21 cellular contexts compared by ENCODE assay signal in genomic region chr4:155339999-155340398, GRCh38. TPM values are rescaled to one million over a fixed set of nuclear protein-coding genes. Genes with fewer than 3 reads are reported as not detected.
DNase-seq lines count a peak whose midpoint lies in the region; ATAC-seq, FAIRE-seq and TF ChIP-seq lines count a peak whose summit lies in the region.
"Had no signal": no experiment of that assay in that cellular context is flagged by ENCODE, and none has a peak within 500 bp of the region (broad histone marks: within the 10 kb centered on the region; RNA-seq: fewer than 3 reads in every experiment).

No MANE protein-coding gene starts in this region.

- peaks cover 7% of the 10 kb centered on the region for H3K36me3 Mint-ChIP-seq in osteocyte (ENCODE audit: unreplicated experiment)

- no peaks in the 10 kb centered on the region; the same call in 1 of the 2 replicates for H4K20me1 ChIP-seq in Karpas-422 (ENCODE audit: insufficient read depth, low read depth, low read length)
- H4K20me1 ChIP-seq: BLaER1 treated with 17β-estradiol and CSF1 and Interleukin-3, amounts not matched to agents 10 nM and 100 nM had no signal

- H3K23ac ChIP-seq in mesendoderm (ENCODE audit: low read length): no peak overlapping the region

- H3K4ac ChIP-seq in mesendoderm (ENCODE audit: low read depth, low read length): no peak overlapping the region

- no peak for TF ChIP-seq CTCF in Panc1 (IDR thresholded peaks at IDR 0.05)
- TF ChIP-seq CTCF in osteocyte (IDR thresholded peaks at IDR 0.05): no peak

- H3K79me2 ChIP-seq in Karpas-422 (ENCODE audit: low read length): no peaks in the 10 kb centered on the region
- H3K79me2 ChIP-seq in mesendoderm (ENCODE audit: control insufficient read depth, insufficient read depth, low read length): no peaks in the 10 kb centered on the region

- H3K36me3 ChIP-seq in Karpas-422 (ENCODE audit: insufficient read depth, low read length) (peaks cover 21% of the 10 kb centered on the region), Panc1 (ENCODE audit: control insufficient read depth, insufficient read depth, low read length) (no peaks in the 10 kb centered on the region), mesendoderm (ENCODE audit: control insufficient read depth, insufficient read depth, low read length) (no peaks in the 10 kb centered on the region)
- H3K36me3 ChIP-seq: BLaER1 treated with 17β-estradiol and CSF1 and Interleukin-3, amounts not matched to agents 10 nM and 100 nM had no signal

- CTCF ChIA-PET in Panc1 (lab: Charles Lee): no interaction called here

- no peak overlapping the region for H2BK120ac ChIP-seq in mesendoderm (ENCODE audit: low read depth, low read length)

- H3K4me2 ChIP-seq in Karpas-422 (ENCODE audit: low read depth, low read length, poor library complexity, severe bottlenecking) (no peak overlapping the region), mesendoderm (ENCODE audit: low read length) (no peak overlapping the region)
- H3K4me2 ChIP-seq: BLaER1 treated with 17β-estradiol and CSF1 and Interleukin-3, amounts not matched to agents 10 nM and 100 nM had no signal

- no peaks in the 10 kb centered on the region for H3K79me1 ChIP-seq in mesendoderm (ENCODE audit: low read length)

- 0 out of 2 replicates have a peak, but pooled peaks have one; percentile 38 for ATAC-seq in Panc1
- ATAC-seq: CD8-positive, alpha-beta T cell had no signal

- H2AFZ ChIP-seq in Karpas-422 (ENCODE audit: low read length): no peak overlapping the region

- no peak overlapping the region for H3K9ac ChIP-seq in Karpas-422 (ENCODE audit: low read length)
- H3K9ac ChIP-seq in mesendoderm (ENCODE audit: low read length): no peak overlapping the region
- H3K9ac ChIP-seq: BLaER1 treated with 17β-estradiol and CSF1 and Interleukin-3, amounts not matched to agents 10 nM and 100 nM had no signal

- intact Hi-C loops in Panc1 (cut with micrococcal nuclease; ENCODE audit: unreplicated experiment): no loop called here

- peaks cover 6% of the 10 kb centered on the region for H3K9me3 Mint-ChIP-seq in osteocyte (ENCODE audit: unreplicated experiment)
- H3K9me3 Mint-ChIP-seq: CD4-positive, alpha-beta T cell; CD8-positive, alpha-beta T cell had no signal

- no peaks in the 10 kb centered on the region for H3K9me3 ChIP-seq in Karpas-422 (ENCODE audit: low read length)
- no peaks in the 10 kb centered on the region for H3K9me3 ChIP-seq in Panc1 (ENCODE audit: control insufficient read depth, insufficient read depth, low read depth, low read length)

- no peak for FAIRE-seq in urothelium cell line (lab: Jason Lieb, UNC)
- FAIRE-seq: A204.1, D721Med, G401.6, GM12891, GM19239 had no signal

- peak overlapping the region; percentile 13 for H4K8ac ChIP-seq in mesendoderm (ENCODE audit: low read depth, low read length)

- no TSS peak for BruUV-seq in Panc1 (replicated peaks; lab: Mats Ljungman, UMichigan)

- H3K27ac ChIP-seq in Karpas-422 (ENCODE audit: low read length) (no peak overlapping the region), Panc1 (ENCODE audit: low read length) (no peak overlapping the region), mesendoderm (ENCODE audit: low read depth, low read length) (no peak overlapping the region)
- H3K27ac ChIP-seq: BLaER1 treated with 17β-estradiol and CSF1 and Interleukin-3, amounts not matched to agents 10 nM and 100 nM; C4-2B had no signal

- H3K4me1 Mint-ChIP-seq in osteocyte (ENCODE audit: unreplicated experiment): no peaks in the 10 kb centered on the region
- H3K4me1 Mint-ChIP-seq: B cell had no signal

- H3K4me3 Mint-ChIP-seq in osteocyte (ENCODE audit: unreplicated experiment): no peak overlapping the region
- H3K4me3 Mint-ChIP-seq: B cell; CD4-positive, alpha-beta T cell; CD8-positive, alpha-beta T cell had no signal

- H3K27me3 ChIP-seq in Karpas-422 (ENCODE audit: low read length): no peaks in the 10 kb centered on the region
- no peaks in the 10 kb centered on the region for H3K27me3 ChIP-seq in Panc1 (ENCODE audit: control insufficient read depth, insufficient read depth, low read length)
- no peaks in the 10 kb centered on the region for H3K27me3 ChIP-seq in mesendoderm (ENCODE audit: insufficient read depth, low read length, poor library complexity)
- H3K27me3 ChIP-seq: BLaER1 treated with 17β-estradiol and CSF1 and Interleukin-3, amounts not matched to agents 10 nM and 100 nM had no signal

- no peak overlapping the region for H3K27ac Mint-ChIP-seq in osteocyte (ENCODE audit: unreplicated experiment)
- H3K27ac Mint-ChIP-seq: B cell; CD4-positive, alpha-beta T cell; CD8-positive, alpha-beta T cell had no signal

- no peak overlapping the region for H2BK15ac ChIP-seq in mesendoderm (replicated peaks; ENCODE audit: low read depth)

- peaks cover 13% of the 10 kb centered on the region for H3K27me3 Mint-ChIP-seq in osteocyte (ENCODE audit: unreplicated experiment)
- H3K27me3 Mint-ChIP-seq: B cell had no signal

- H3K4me3 ChIP-seq in Karpas-422 (ENCODE audit: low read length): no peak overlapping the region
- no peak overlapping the region for H3K4me3 ChIP-seq in Panc1 (ENCODE audit: low read depth in 2 of 2, low read length in 2 of 2)
- H3K4me3 ChIP-seq in mesendoderm (ENCODE audit: low read length): no peak overlapping the region
- H3K4me3 ChIP-seq: BLaER1 treated with 17β-estradiol and CSF1 and Interleukin-3, amounts not matched to agents 10 nM and 100 nM had no signal

- no peak overlapping the region for H4K5ac ChIP-seq in mesendoderm (ENCODE audit: low read length)

- H3K4me1 ChIP-seq in Karpas-422 (ENCODE audit: low read length): no peaks in the 10 kb centered on the region
- no peaks in the 10 kb centered on the region for H3K4me1 ChIP-seq in Panc1 (ENCODE audit: control insufficient read depth, insufficient read depth, low read length)
- no peaks in the 10 kb centered on the region for H3K4me1 ChIP-seq in mesendoderm (ENCODE audit: control insufficient read depth, low read depth, low read length)
- H3K4me1 ChIP-seq: BLaER1 treated with 17β-estradiol and CSF1 and Interleukin-3, amounts not matched to agents 10 nM and 100 nM had no signal

- no peak overlapping the region for H2AK5ac ChIP-seq in mesendoderm (ENCODE audit: low read length)

- no peaks in the 10 kb centered on the region for H3K9me2 ChIP-seq in Karpas-422 (replicated peaks; ENCODE audit: insufficient read depth, low read length)

- in situ Hi-C loops in Panc1 (cut with HindIII; ENCODE audit: low pct_unique_long_range_greater_than_20kb, low sequenced_read_pairs): no loop called here

- no CpG with 5 or more reads among the region's 6 CpGs for WGBS in mesendoderm (ENCODE audit: extremely low coverage, insufficient coverage, low lambda C conversion rate)

- H3K18ac ChIP-seq in mesendoderm (ENCODE audit: low read length): no peak overlapping the region

- no peak overlapping the region for H2BK5ac ChIP-seq in mesendoderm (ENCODE audit: low read length)

- no peak overlapping the region for H3K56ac ChIP-seq in mesendoderm (ENCODE audit: low read length)

- POLR2A ChIA-PET in Panc1 (lab: Charles Lee): no interaction called here

- DNase-seq in Karpas-422: peak; percentile 46
- no peak for DNase-seq in Panc1 (ENCODE audit: low read depth, low spot score)
- no peak for DNase-seq in mesendoderm
- DNase-seq in osteocyte (ENCODE audit: extremely low spot score, unreplicated experiment): no peak
- no peak for DNase-seq in NCI-H524 treated with DMSO at 0.1 percent for 48 hours (lab: John Stamatoyannopoulos, UW)
- no peak for DNase-seq in urothelium cell line (ENCODE audit: low spot score)
- DNase-seq: 8988T; AML-193; CD4-positive, alpha-beta T cell; CD8-positive, alpha-beta T cell; DMS79 treated with DMSO at 0.1 percent for 48 hours; GF-D8 had no signal

RNA-seq across cellular contexts. Expression of gene MAP9, which starts 36.8 kb away (rescaled TPM):
- total RNA-seq in Karpas-422 (2014; rRNA removed; shearing (Covaris generic); ENCODE audit: low replicate concordance): 16.1 and 57.4 TPM in 2 replicates
- 9.8 TPM for total RNA-seq in Panc1 (2021; ENCODE audit: unreplicated experiment)
- polyA plus RNA-seq in Panc1 (2012; ENCODE audit: insufficient read length): 4.1 TPM
- 22.5 TPM for polyA plus RNA-seq in mesendoderm (2013, experiment 1 of 2)
- polyA plus RNA-seq in mesendoderm (2013, experiment 2 of 2): 23.0 TPM
- total RNA-seq in osteocyte: 15.8 and 17.9 TPM in 2 replicates
- total RNA-seq: Caco-2 had no signal
